Comparison of ENCODE assay signal across 13 cellular contexts in genomic region chr7:22841954-22842353, GRCh38. TPM values are rescaled to one million over a fixed set of nuclear protein-coding genes. Genes with fewer than 3 reads are reported as not detected.
DNase-seq lines count a peak whose midpoint lies in the region; ATAC-seq, FAIRE-seq and TF ChIP-seq lines count a peak whose summit lies in the region.
"Had no signal": no experiment of that assay in that cellular context is flagged by ENCODE, and none has a peak within 500 bp of the region (broad histone marks: within the 10 kb centered on the region; RNA-seq: fewer than 3 reads in every experiment).

No MANE protein-coding gene starts in this region.

- H2BK5ac ChIP-seq in H1 (ENCODE audit: low read depth, low read length), result peak overlapping the region; percentile 95

- H3K27me3 ChIP-seq in heart left ventricle, result no peaks in the 10 kb centered on the region
- no peaks in the 10 kb centered on the region for H3K27me3 ChIP-seq in H1 (replicated peaks in 1 of 4; ENCODE audit: control insufficient read depth in 3 of 4, extremely low read depth in 1 of 4, insufficient read depth in 3 of 4, low read length in 3 of 4)
- peaks cover 0 to under 1% of the 10 kb centered on the region in 2 donors for H3K27me3 ChIP-seq in aorta (ENCODE audit: control insufficient read depth in 1 of 2, insufficient read depth in 2 of 2, low read length in 1 of 2)

- H3K9me3 Mint-ChIP-seq in nephron (peaks cover 7% of the 10 kb centered on the region), mesothelial cell of epicardium (no peaks in the 10 kb centered on the region)
- H3K9me3 Mint-ChIP-seq: activated CD4-positive, alpha-beta memory T cell treated with anti-CD3 and anti-CD28 coated beads for 36 hours; activated naive CD4-positive, alpha-beta T cell treated with anti-CD3 and anti-CD28 coated beads, Interleukin-2, amount 50 U/mL, for 72 hours had no signal

- H3K4me1 ChIP-seq in heart left ventricle (peaks cover 0 to 13% (median 4%) of the 10 kb centered on the region in 12 donors), H1 (replicated peaks in 1 of 4; ENCODE audit: control insufficient read depth in 3 of 4, insufficient read depth in 4 of 4, low read length in 3 of 4) (peaks cover 6 to 7% (median 6%) of the 10 kb centered on the region in 4 experiments; a peak in 6 of 7 replicates), aorta (ENCODE audit: control insufficient read depth in 1 of 2, insufficient read depth in 2 of 2, low read length in 2 of 2) (no peaks in the 10 kb centered on the region)

- H3K23me2 ChIP-seq in H1 (ENCODE audit: low read depth, low read length), result no peaks in the 10 kb centered on the region

- H2BK120ac ChIP-seq in H1 (replicated peaks; ENCODE audit: low read depth, low read length), result no peak overlapping the region

- peak overlapping the region; percentile 90; the same call in 1 of the 2 replicates for H2BK15ac ChIP-seq in H1 (ENCODE audit: low read length)

- H3K23ac ChIP-seq in H1 (ENCODE audit: insufficient read length), result no peak overlapping the region

- no peak for TF ChIP-seq POLR2A in heart left ventricle (IDR thresholded peaks at IDR 0.05)
- no peak for TF ChIP-seq POLR2A in H1 (IDR thresholded peaks at IDR 0.05; ENCODE audit: control extremely low read depth in 1 of 2, low read depth in 2 of 2, low read length in 2 of 2)

- H3K14ac ChIP-seq in H1 (ENCODE audit: insufficient read length), result no peak overlapping the region

- H3K4me3 Mint-ChIP-seq in nephron, result no peak overlapping the region
- H3K4me3 Mint-ChIP-seq in mesothelial cell of epicardium, result no peak overlapping the region
- H3K4me3 Mint-ChIP-seq: activated CD4-positive, alpha-beta memory T cell treated with anti-CD3 and anti-CD28 coated beads for 36 hours; T-helper 17 cell had no signal

- peaks cover 0 to 2% (median 0%) of the 10 kb centered on the region in 12 donors for H3K9me3 ChIP-seq in heart left ventricle
- H3K9me3 ChIP-seq in H1 (ENCODE audit: insufficient read depth in 2 of 2, low read depth in 1 of 2, low read length in 1 of 2), result no peaks in the 10 kb centered on the region
- no peaks in the 10 kb centered on the region for H3K9me3 ChIP-seq in aorta (ENCODE audit: control insufficient read depth, low read length)

- TF ChIP-seq CTCF in heart left ventricle (IDR thresholded peaks at IDR 0.05), result no peak
- TF ChIP-seq CTCF in H1 (IDR thresholded peaks at IDR 0.05; ENCODE audit: control extremely low read depth in 1 of 3, insufficient read depth in 1 of 3, low read depth in 1 of 3, low read length in 3 of 3), result no peak
- TF ChIP-seq CTCF in nephron (IDR thresholded peaks at IDR 0.05; ENCODE audit: unreplicated experiment in 3 of 3), result no peak
- TF ChIP-seq CTCF in mesothelial cell of epicardium (IDR thresholded peaks at IDR 0.05; ENCODE audit: unreplicated experiment), result no peak

- H3K36me3 Mint-ChIP-seq in nephron (ENCODE audit: low read depth) (no peaks in the 10 kb centered on the region), mesothelial cell of epicardium (no peaks in the 10 kb centered on the region)
- H3K36me3 Mint-ChIP-seq: activated CD4-positive, alpha-beta memory T cell treated with anti-CD3 and anti-CD28 coated beads for 36 hours; activated naive CD4-positive, alpha-beta T cell treated with anti-CD3 and anti-CD28 coated beads, Interleukin-2, amount 50 U/mL, for 72 hours had no signal

- intact Hi-C loops in heart left ventricle (cut with DNase I), result no loop called here
- intact Hi-C loops in cardiac septum (cut with DNase I), result no loop called here
- intact Hi-C loops in aorta (cut with DNase I), result no loop called here

- DNase-seq in heart left ventricle, result no peak
- DNase-seq in cardiac septum (ENCODE audit: low spot score), result no peak
- no peak for DNase-seq in H1 (ENCODE audit: low read depth in 1 of 2, low spot score in 2 of 2)
- peak in 1 of 2 donors; percentile 65 for DNase-seq in aorta
- no peak for DNase-seq in effector CD4-positive, alpha-beta T cell
- DNase-seq in mesothelial cell of epicardium (ENCODE audit: low spot score in 2 of 2, unreplicated experiment in 2 of 2), result no peak
- DNase-seq: activated CD4-positive, alpha-beta memory T cell treated with anti-CD3 and anti-CD28 coated beads for 36 hours; MV-4-11; T-helper 17 cell; trophoblast cell had no signal

- H3K4me1 Mint-ChIP-seq in nephron (peaks cover 20% of the 10 kb centered on the region), mesothelial cell of epicardium (peaks cover 3% of the 10 kb centered on the region)

- no peak overlapping the region for H4K5ac ChIP-seq in H1 (ENCODE audit: insufficient read length, low read depth, low read length)

- H3K9ac ChIP-seq in H1 (replicated peaks in 1 of 4; ENCODE audit: extremely low read depth in 1 of 4, low read depth in 3 of 4, low read length in 3 of 4), result no peak overlapping the region

- H3K56ac ChIP-seq in H1 (replicated peaks; ENCODE audit: insufficient read length, low read depth, low read length), result no peak overlapping the region

- peak overlapping the region; percentile 90 for H2BK12ac ChIP-seq in H1 (ENCODE audit: low read depth, low read length)

- H4K91ac ChIP-seq in H1 (replicated peaks; ENCODE audit: insufficient read length, low read length), result no peak overlapping the region

- POLR2A ChIA-PET in H1 (lab: Charles Lee; ENCODE audit: partially characterized antibody), result no interaction called here

- peak overlapping the region; percentile 90 for H3K4ac ChIP-seq in H1 (replicated peaks; ENCODE audit: insufficient read length, low read depth, low read length)

- 64 to 79% (median 71%) methylated on average over 10 of the region's 10 CpGs for WGBS in heart left ventricle, 4 donors
- WGBS in H1 (ENCODE audit: extremely low coverage in 1 of 2, insufficient coverage in 1 of 2, insufficient read length in 1 of 2, insufficient replicate concordance in 2 of 2, low coverage in 1 of 2, low lambda C conversion rate in 2 of 2, missing lambda C conversion rate in 1 of 2), 2 experiments, result 68% methylated on average over 9 of the region's 10 CpGs; no CpG with 5 or more reads in 1 of the 2 experiments
- WGBS in aorta, 2 donors, result 59 to 71% methylated on average over 9 to 10 of the region's 10 CpGs

- H3K27me3 Mint-ChIP-seq in nephron (ENCODE audit: low read depth), result peaks cover 11% of the 10 kb centered on the region
- H3K27me3 Mint-ChIP-seq in mesothelial cell of epicardium (ENCODE audit: low read depth), result peaks cover 6% of the 10 kb centered on the region

- CTCF ChIA-PET in H1 (lab: Charles Lee; ENCODE audit: partially characterized antibody), result interaction anchor here (0.6 to 1.0 kb wide), 3 partner anchors 9 to 60 kb away, joined by 3 to 4 read pairs (median 3); no protein-coding TSS in a partner anchor

- 0 out of 2 replicates have a peak overlapping the region, but pooled peaks have one; percentile 10 for H3K18ac ChIP-seq in H1 (ENCODE audit: extremely low read depth, low read length)

- no peaks in the 10 kb centered on the region for H3K36me3 ChIP-seq in heart left ventricle
- no peaks in the 10 kb centered on the region for H3K36me3 ChIP-seq in H1 (ENCODE audit: control insufficient read depth in 2 of 4, insufficient read depth in 4 of 4, low read length in 3 of 4)
- no peaks in the 10 kb centered on the region for H3K36me3 ChIP-seq in aorta (ENCODE audit: control insufficient read depth in 1 of 2, insufficient read depth in 2 of 2, low read length in 1 of 2)

- TF ChIP-seq RAD21 in H1 (IDR thresholded peaks at IDR 0.05 in 1 of 2, conservative IDR thresholded peaks at IDR 0.05 in 1 of 2; ENCODE audit: low read depth in 2 of 2, low read length in 2 of 2), result no peak

- H3K4me3 ChIP-seq in heart left ventricle (no peak overlapping the region), H1 (ENCODE audit: extremely low read depth in 1 of 4, insufficient read depth in 2 of 4, low read depth in 3 of 4, low read length in 4 of 4) (no peak overlapping the region), aorta (ENCODE audit: low read length in 2 of 2) (no peak overlapping the region)

- no peak overlapping the region for H3K4me2 ChIP-seq in H1 (ENCODE audit: insufficient read depth in 1 of 2, low read depth in 2 of 2, low read length in 2 of 2)

- no peak for FAIRE-seq in H1 (lab: Jason Lieb, UNC)

- no peaks in the 10 kb centered on the region for H3K79me2 ChIP-seq in H1 (ENCODE audit: control insufficient read depth in 1 of 2, insufficient read depth in 2 of 2, low read length in 2 of 2)

- TF ChIP-seq EP300 in H1 (IDR thresholded peaks at IDR 0.05; ENCODE audit: borderline replicate concordance in 1 of 2, low read depth in 2 of 2, low read length in 2 of 2), result no peak

- peak overlapping the region; percentile 61; the same call in 1 of the 2 replicates for H2BK20ac ChIP-seq in H1 (ENCODE audit: low read length)

- peak overlapping the region in 10 of 12 donors; percentile 9 to 66 (median 48) for H3K27ac ChIP-seq in heart left ventricle
- no peak overlapping the region for H3K27ac ChIP-seq in H1 (ENCODE audit: low read depth, low read length)
- H3K27ac ChIP-seq in aorta (ENCODE audit: low read depth in 1 of 2, low read length in 2 of 2), result no peak overlapping the region

- H4K20me1 ChIP-seq in H1 (replicated peaks in 1 of 2; ENCODE audit: control insufficient read depth in 1 of 2, insufficient read depth in 2 of 2, low read length in 2 of 2), result no peaks in the 10 kb centered on the region

- H2AFZ ChIP-seq in H1 (ENCODE audit: low read length), result peak overlapping the region; percentile 95

- H4K8ac ChIP-seq in H1 (ENCODE audit: extremely low read depth, insufficient read depth, low read length), result no peak overlapping the region

- H3K27ac Mint-ChIP-seq in nephron (peak overlapping the region; percentile 23 to 73 (median 65)), mesothelial cell of epicardium (no peak overlapping the region)
- H3K27ac Mint-ChIP-seq: activated CD4-positive, alpha-beta memory T cell treated with anti-CD3 and anti-CD28 coated beads for 36 hours; activated naive CD4-positive, alpha-beta T cell treated with anti-CD3 and anti-CD28 coated beads, Interleukin-2, amount 50 U/mL, for 72 hours; T-helper 17 cell had no signal

- ATAC-seq in heart left ventricle (no peak), aorta (ENCODE audit: low FRiP score) (peak; percentile 78), HG02840 (IDR thresholded peaks at IDR 0.05; ENCODE audit: low FRiP score, unreplicated experiment) (no peak)
- ATAC-seq: activated naive CD4-positive, alpha-beta T cell treated with anti-CD3 and anti-CD28 coated beads, Interleukin-2, amount 50 U/mL, for 72 hours; T-helper 17 cell had no signal

- no peak overlapping the region for H2AK5ac ChIP-seq in H1 (ENCODE audit: low read depth, low read length)

- H3K79me1 ChIP-seq in H1 (ENCODE audit: low read depth, low read length), result no peaks in the 10 kb centered on the region

RNA-seq across cellular contexts. Expression of gene TOMM7, which starts 19.3 kb away (rescaled TPM):
- total RNA-seq in heart left ventricle (100 to 1,000 TPM; 137 to 529 (median 399) TPM), cardiac septum (318 TPM), aorta (100 to 1,000 TPM; 250 to 305 TPM), mesothelial cell of epicardium (161 to 179 TPM (median 176 TPM) in 3 replicates)
- polyA plus RNA-seq in heart left ventricle (100 to 1,000 TPM; 253 to 341 TPM), H1 (2011; rRNA removed) (277 and 508 TPM in 2 replicates), aorta (1,000 to 10,000 TPM in 1 of 2 donors, 100 to 1,000 TPM in 1; 595 to 1,149 TPM)
- total RNA-seq in H1 (2021; fragmentation: NEBNext Ultra II Directional; extraction: Animal tissue kit (Norgen Biotek cat#: 25700)), result 389 and 406 TPM in 2 replicates
- 339 TPM for polyA plus RNA-seq in H1 (2011; cell fraction: cytosol; rRNA removed)
- 107 TPM for polyA plus RNA-seq in H1 (2011; cell fraction: nucleus; rRNA removed)
- 385 to 924 TPM (median 902 TPM) in 4 replicates for polyA plus RNA-seq in H1 (2012, experiment 1 of 2)
- 199 TPM for polyA plus RNA-seq in H1 (2012, experiment 2 of 2)
- polyA plus RNA-seq in H1 (2013, experiment 1 of 2), result 691 TPM
- 740 TPM for polyA plus RNA-seq in H1 (2013, experiment 2 of 2)
- polyA minus RNA-seq in H1 (2011; rRNA and poly(A)+ RNA removed), result 61.9 and 62.2 TPM in 2 replicates
- 93.4 TPM for polyA minus RNA-seq in H1 (2011; cell fraction: cytosol; rRNA and poly(A)+ RNA removed)
- 146 TPM for polyA minus RNA-seq in H1 (2011; cell fraction: nucleus; rRNA and poly(A)+ RNA removed)

Comparison
In these comparisons a context has a peak if more than half of its experiments do, and no peak if none do; other contexts are left out.
1. H3K27ac ChIP-seq: peak in heart left ventricle (10 of 12); none in H1 (single experiment) and aorta (0 of 2).